Comparison of ENCODE assay signal across 9 cellular contexts in the genomic region with DNA sequence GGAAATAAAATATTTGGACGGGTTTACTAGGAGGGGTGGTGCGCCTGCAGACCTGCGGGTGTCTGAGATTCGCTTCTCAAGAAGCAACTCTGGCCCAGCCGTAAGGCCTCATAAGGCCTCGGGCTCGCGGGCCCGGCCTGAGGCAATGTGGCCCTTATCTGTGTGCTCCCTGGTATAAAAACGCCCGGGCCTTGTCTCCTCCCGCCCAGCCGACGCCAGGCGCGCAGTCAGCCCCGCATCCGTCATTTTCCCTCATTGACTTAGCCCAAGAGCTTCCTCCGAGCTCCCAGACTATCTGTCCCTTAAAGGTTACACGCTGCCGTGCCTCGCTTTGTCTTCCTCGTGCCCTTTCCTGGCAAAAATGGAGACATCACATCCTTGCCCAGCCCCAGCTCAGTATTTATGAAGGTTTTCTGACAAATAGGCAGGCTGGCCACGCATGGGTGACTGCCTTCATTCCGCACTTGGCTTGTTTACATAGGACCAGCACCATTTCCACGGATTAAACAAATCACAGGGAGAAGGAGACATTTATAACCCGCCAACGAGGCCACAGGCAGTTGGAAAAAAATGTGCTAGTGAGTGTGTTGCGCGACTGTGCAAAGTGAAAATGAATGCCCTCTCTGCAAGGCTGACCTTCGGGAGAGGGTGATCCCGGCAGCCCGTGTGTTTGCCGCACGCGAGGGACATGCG.
DNase-seq lines count a peak whose midpoint lies in the region; ATAC-seq and TF ChIP-seq lines count a peak whose summit lies in the region.
"Had no signal": no experiment of that assay in that cellular context is flagged by ENCODE, and none has a peak within 500 bp of the region (broad histone marks: within the 10 kb centered on the region; RNA-seq: fewer than 3 reads in every experiment).

No MANE protein-coding gene starts in this region.

- no peak overlapping the region for H4K91ac ChIP-seq in H9 (ENCODE audit: insufficient read length, low read depth, low read length)

- no CpG with 5 or more reads among the region's 37 CpGs for WGBS in H9 (ENCODE audit: extremely low coverage, insufficient read length, low lambda C conversion rate)
- WGBS in smooth muscle cell (ENCODE audit: low lambda C conversion rate): 26% methylated on average over 37 of the region's 37 CpGs

- peak overlapping the region; percentile 82 for H3K4me2 ChIP-seq in H9 (ENCODE audit: insufficient read depth, insufficient read length, low read length)
- H3K4me2 ChIP-seq in smooth muscle cell: peak overlapping the region; percentile 96

- no peak overlapping the region for H4K5ac ChIP-seq in H9 (ENCODE audit: insufficient read length, low read depth, low read length)

- no peaks in the 10 kb centered on the region for H3K79me2 ChIP-seq in H9 (ENCODE audit: insufficient read depth, low read length)
- no peaks in the 10 kb centered on the region for H3K79me2 ChIP-seq in smooth muscle cell (ENCODE audit: low read depth)

- H3K4me1 ChIP-seq in H9 (ENCODE audit: insufficient read depth, low read length): peaks cover 6% of the 10 kb centered on the region
- peaks cover 3% of the 10 kb centered on the region for H3K4me1 ChIP-seq in adipocyte (ENCODE audit: control insufficient read depth, insufficient read depth, low read length)
- H3K4me1 ChIP-seq in smooth muscle cell (ENCODE audit: low read depth): peaks cover 67% of the 10 kb centered on the region

- H3K27me3 ChIP-seq in H9 (ENCODE audit: insufficient read depth, low read length): peaks cover 81% of the 10 kb centered on the region
- no peaks in the 10 kb centered on the region for H3K27me3 ChIP-seq in adipocyte (replicated peaks; ENCODE audit: control insufficient read depth, insufficient read depth, low read length)
- no peaks in the 10 kb centered on the region for H3K27me3 ChIP-seq in smooth muscle cell (ENCODE audit: low read depth)

- ATAC-seq in GM18870 (IDR thresholded peaks at IDR 0.05; ENCODE audit: unreplicated experiment): no peak

- H4K8ac ChIP-seq in H9 (replicated peaks; ENCODE audit: insufficient read length, low read depth, low read length): no peak overlapping the region

- H3K36me3 ChIP-seq in adipocyte (ENCODE audit: control insufficient read depth, insufficient read depth, low read length, severe bottlenecking) (no peaks in the 10 kb centered on the region), smooth muscle cell (ENCODE audit: low read depth) (no peaks in the 10 kb centered on the region)

- H3K9me3 Mint-ChIP-seq in H9 (peaks cover 5 to 8% of the 10 kb centered on the region in 2 experiments; a peak in 2 of 5 replicates), immature natural killer cell (peaks cover 0 to 2% (median 0%) of the 10 kb centered on the region in 6 donors)

- no peak overlapping the region for H2BK20ac ChIP-seq in H9 (ENCODE audit: low read depth, low read length, poor library complexity, severe bottlenecking)

- H3K23me2 ChIP-seq in H9 (ENCODE audit: insufficient read length, low read depth, low read length, poor library complexity, severe bottlenecking): peaks cover 6% of the 10 kb centered on the region

- no peak overlapping the region for H3K4ac ChIP-seq in H9 (ENCODE audit: low read depth, low read length)

- no peaks in the 10 kb centered on the region for H3K9me3 ChIP-seq in H9 (ENCODE audit: control insufficient read depth, low read depth, low read length)
- no peaks in the 10 kb centered on the region for H3K9me3 ChIP-seq in adipocyte (ENCODE audit: control insufficient read depth, low read length)
- H3K9me3 ChIP-seq in smooth muscle cell (replicated peaks; ENCODE audit: low read depth): no peaks in the 10 kb centered on the region

- H3K23ac ChIP-seq in H9 (ENCODE audit: insufficient read length, low read depth, low read length): no peak overlapping the region

- H3K56ac ChIP-seq in H9 (ENCODE audit: insufficient read length, low read depth, low read length): no peak overlapping the region

- no peak overlapping the region for H3T11ph ChIP-seq in H9 (ENCODE audit: low read length)

- no peak overlapping the region for H2BK120ac ChIP-seq in H9 (ENCODE audit: low read depth, low read length, poor library complexity, severe bottlenecking)

- H4K20me1 ChIP-seq in H9 (ENCODE audit: control insufficient read depth, insufficient read depth, insufficient read length) (peaks cover 2% of the 10 kb centered on the region), smooth muscle cell (ENCODE audit: low read depth) (no peaks in the 10 kb centered on the region)

- TF ChIP-seq CTCF in H9 (conservative IDR thresholded peaks at IDR 0.05) (no peak), smooth muscle cell (IDR thresholded peaks at IDR 0.05; ENCODE audit: borderline replicate concordance, insufficient read depth, poor library complexity, severe bottlenecking) (no peak)

- H3K36me3 Mint-ChIP-seq in H9 (ENCODE audit: insufficient read depth in 1 of 3, low read depth in 3 of 3) (no peaks in the 10 kb centered on the region), immature natural killer cell (no peaks in the 10 kb centered on the region)

- H3K27ac ChIP-seq in H9 (ENCODE audit: insufficient read length, low read depth, low read length): no peak overlapping the region
- no peak overlapping the region for H3K27ac ChIP-seq in smooth muscle cell (ENCODE audit: low read depth)
- H3K27ac ChIP-seq: RWPE1 had no signal

- H3K27ac Mint-ChIP-seq in H9 (no peak overlapping the region), immature natural killer cell (no peak overlapping the region)

- no peak overlapping the region for H3K18ac ChIP-seq in H9 (ENCODE audit: insufficient read length, low read depth, low read length)

- H3K9ac ChIP-seq in H9 (ENCODE audit: extremely low read depth, insufficient read length, low read length): no peak overlapping the region
- H3K9ac ChIP-seq in adipocyte (ENCODE audit: low read length): peak overlapping the region; percentile 82
- H3K9ac ChIP-seq in smooth muscle cell (ENCODE audit: low read depth): no peak overlapping the region

- H3K27me3 Mint-ChIP-seq in H9 (ENCODE audit: low read depth) (peaks cover 100% of the 10 kb centered on the region), immature natural killer cell (ENCODE audit: low read depth in 3 of 3) (peaks cover 3 to 37% (median 13%) of the 10 kb centered on the region in 3 donors)

- H3K4me3 Mint-ChIP-seq in H9 (peak overlapping the region; percentile 62 to 88), immature natural killer cell (peak overlapping the region; percentile 18 to 75 (median 70))

- no peak overlapping the region for H2AK5ac ChIP-seq in H9 (ENCODE audit: insufficient read length, low read length)

- no peak overlapping the region for H2AFZ ChIP-seq in H9 (ENCODE audit: low read length)
- peak overlapping the region; percentile 96 for H2AFZ ChIP-seq in smooth muscle cell (ENCODE audit: low read depth)

- no peak overlapping the region for H2BK15ac ChIP-seq in H9 (ENCODE audit: low read depth, low read length)

- H3F3A ChIP-seq in smooth muscle cell (ENCODE audit: low read depth): peaks cover 23% of the 10 kb centered on the region

- H3K4me3 ChIP-seq in adipocyte (ENCODE audit: low read length) (peak overlapping the region; percentile 89), smooth muscle cell (peak overlapping the region; percentile 63)

- DNase-seq in H9 (peak; percentile 56), adipocyte (ENCODE audit: low read depth) (no peak), immature natural killer cell (no peak), smooth muscle cell (lab: John Stamatoyannopoulos, UW; ENCODE audit: unreplicated experiment) (no peak), 8988T (no peak), DMS114 treated with DMSO at 0.1 percent for 48 hours (lab: John Stamatoyannopoulos, UW; ENCODE audit: unreplicated experiment) (no peak)
- DNase-seq in activated CD4-positive, CD25-positive, alpha-beta regulatory T cell (lab: John Stamatoyannopoulos, UW): no peak

- no peaks in the 10 kb centered on the region for H3K79me1 ChIP-seq in H9 (ENCODE audit: insufficient read depth, low read depth, low read length, poor library complexity, severe bottlenecking)

- H2BK5ac ChIP-seq in H9 (ENCODE audit: insufficient read length, low read length): no peak overlapping the region

- peaks cover 34 to 50% of the 10 kb centered on the region in 2 experiments for H3K4me1 Mint-ChIP-seq in H9
- H3K4me1 Mint-ChIP-seq in immature natural killer cell: peaks cover 23 to 24% of the 10 kb centered on the region in 2 donors

- no peak overlapping the region for H2BK12ac ChIP-seq in H9 (ENCODE audit: insufficient read length, low read depth, low read length)

- no peak overlapping the region for H3K14ac ChIP-seq in H9 (ENCODE audit: insufficient read depth, low read length)
